In genomic region chr9:135893104-135893503, GRCh38 we compare ENCODE assay signal across 19 cellular contexts.
"Had no signal": no experiment of that assay in that cellular context is flagged by ENCODE, and none has a peak within 500 bp of the region (broad histone marks: within the 10 kb centered on the region; RNA-seq: fewer than 3 reads in every experiment).

No MANE protein-coding gene starts in this region.

- DNase-seq: activated CD4-positive, alpha-beta memory T cell treated with anti-CD3 and anti-CD28 coated beads for 36 hours; activated CD4-positive, alpha-beta T cell treated with anti-CD3 and anti-CD28 coated beads for 4 hours; activated naive CD8-positive, alpha-beta T cell treated with anti-CD3 and anti-CD28 coated beads, Interleukin-2, amount 50 U/mL, for 24 hours; aorta; brain microvascular endothelial cell; central memory CD4-positive, alpha-beta T cell; immature natural killer cell; kidney glomerular epithelial cell; left ventricle myocardium inferior; psoas muscle; right cardiac atrium; stimulated activated CD4-positive, alpha-beta T cell treated with anti-CD3 and anti-CD28 coated beads, Interleukin-2, amount 100 ng/mL, for 24 hours had no signal

- H3K9me3 ChIP-seq: esophagus muscularis mucosa, psoas muscle had no signal

- H3K4me3 Mint-ChIP-seq: activated CD4-positive, alpha-beta memory T cell treated with anti-CD3 and anti-CD28 coated beads for 36 hours; activated naive CD8-positive, alpha-beta T cell treated with anti-CD3 and anti-CD28 coated beads, Interleukin-2, amount 50 U/mL, for 24 hours; immature natural killer cell; memory B cell; stimulated activated naive CD8-positive, alpha-beta T cell treated with anti-CD3 and anti-CD28 coated beads, Interleukin-15, Interleukin-2, amounts not matched to agents 100 ng/mL and 50 ng/mL, for 24 hours; T-helper 1 cell treated with Interleukin-12 subunit alpha and Interleukin-12 subunit beta and Interleukin-4 antibody, amounts not matched to agents 30 μg/mL and 1 μg/mL, for 36 hours; type B pancreatic cell had no signal

- ATAC-seq: activated naive CD8-positive, alpha-beta T cell treated with anti-CD3 and anti-CD28 coated beads, Interleukin-2, amount 50 U/mL, for 24 hours; psoas muscle; right cardiac atrium had no signal

- H3K36me3 Mint-ChIP-seq: immature natural killer cell had no signal

- H3K27ac ChIP-seq: brain microvascular endothelial cell, coronary artery, esophagus muscularis mucosa, psoas muscle had no signal

- H3K9me3 Mint-ChIP-seq: activated CD4-positive, alpha-beta memory T cell treated with anti-CD3 and anti-CD28 coated beads for 36 hours; activated naive CD8-positive, alpha-beta T cell treated with anti-CD3 and anti-CD28 coated beads, Interleukin-2, amount 50 U/mL, for 24 hours; immature natural killer cell; memory B cell; stimulated activated naive CD8-positive, alpha-beta T cell treated with anti-CD3 and anti-CD28 coated beads, Interleukin-15, Interleukin-2, amounts not matched to agents 100 ng/mL and 50 ng/mL, for 24 hours; T-helper 1 cell treated with Interleukin-12 subunit alpha and Interleukin-12 subunit beta and Interleukin-4 antibody, amounts not matched to agents 30 μg/mL and 1 μg/mL, for 36 hours had no signal

- H3K27me3 ChIP-seq: brain microvascular endothelial cell, esophagus muscularis mucosa had no signal

- FAIRE-seq: TTC549 had no signal

- H3K4me3 ChIP-seq: coronary artery, esophagus muscularis mucosa, left ventricle myocardium inferior, psoas muscle had no signal

- H3K36me3 ChIP-seq: brain microvascular endothelial cell, esophagus muscularis mucosa, left ventricle myocardium inferior had no signal

- H3K27me3 Mint-ChIP-seq: activated CD4-positive, alpha-beta memory T cell treated with anti-CD3 and anti-CD28 coated beads for 36 hours; activated naive CD8-positive, alpha-beta T cell treated with anti-CD3 and anti-CD28 coated beads, Interleukin-2, amount 50 U/mL, for 24 hours; memory B cell; stimulated activated naive CD8-positive, alpha-beta T cell treated with anti-CD3 and anti-CD28 coated beads, Interleukin-15, Interleukin-2, amounts not matched to agents 100 ng/mL and 50 ng/mL, for 24 hours; type B pancreatic cell had no signal

- H3K27ac Mint-ChIP-seq: activated CD4-positive, alpha-beta memory T cell treated with anti-CD3 and anti-CD28 coated beads for 36 hours; activated naive CD8-positive, alpha-beta T cell treated with anti-CD3 and anti-CD28 coated beads, Interleukin-2, amount 50 U/mL, for 24 hours; immature natural killer cell; memory B cell; stimulated activated naive CD8-positive, alpha-beta T cell treated with anti-CD3 and anti-CD28 coated beads, Interleukin-15, Interleukin-2, amounts not matched to agents 100 ng/mL and 50 ng/mL, for 24 hours; T-helper 1 cell treated with Interleukin-12 subunit alpha and Interleukin-12 subunit beta and Interleukin-4 antibody, amounts not matched to agents 30 μg/mL and 1 μg/mL, for 36 hours; type B pancreatic cell had no signal
